In the genomic region with DNA sequence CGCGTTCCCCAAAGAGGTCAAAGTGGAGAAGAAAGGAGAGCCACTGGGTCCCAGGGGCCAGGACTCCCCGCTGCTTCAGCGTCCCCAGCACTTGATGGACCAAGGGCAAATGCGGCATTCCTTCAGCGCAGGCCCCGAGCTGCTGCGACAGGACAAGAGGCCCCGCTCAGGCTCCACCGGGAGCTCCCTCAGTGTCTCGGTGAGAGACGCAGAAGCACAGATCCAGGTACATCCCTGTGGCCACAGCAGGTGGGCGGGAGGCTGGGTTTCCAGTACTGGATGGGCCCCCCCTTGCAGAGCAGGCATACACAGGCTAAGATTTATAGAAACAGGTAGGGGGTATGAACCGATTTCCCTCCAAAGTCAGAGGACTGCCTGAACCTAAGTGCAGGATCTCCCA, we compare ENCODE assay signal across 11 cellular contexts. TPM values are rescaled to one million over a fixed set of nuclear protein-coding genes. Genes with fewer than 3 reads are reported as not detected.
"Had no signal": no experiment of that assay in that cellular context is flagged by ENCODE, and none has a peak within 500 bp of the region (broad histone marks: within the 10 kb centered on the region; RNA-seq: fewer than 3 reads in every experiment).

No MANE protein-coding gene starts in this region.

- H2AFZ ChIP-seq: GM23248, GM23338 had no signal

- H3K4me3 ChIP-seq: GM23248, GM23338, HAP-1 had no signal

- H3K36me3 ChIP-seq: HAP-1 had no signal

- H3K4me3 Mint-ChIP-seq: GM23338, H9, HFFc6 had no signal

- FAIRE-seq: H1, H54 had no signal

- H3K9me3 ChIP-seq: HAP-1 had no signal

- H3K4me2 ChIP-seq: GM23338 had no signal

- H3K27ac Mint-ChIP-seq: H9, HFFc6 had no signal

- H3K9me3 Mint-ChIP-seq: GM23338, H9 had no signal

- H3K9ac ChIP-seq: GM23248 had no signal

- DNase-seq: GM23248, GOT3, H7, H9, HCEC 1CT, HFFc6 had no signal

- H3K27ac ChIP-seq: GM23248 had no signal

RNA-seq across cellular contexts. Expression of gene SMIM28, which starts 42.7 kb away (rescaled TPM):
- total RNA-seq: GM23248, GM23338, H1, H4, H9, HFFc6 had no signal
- polyA plus RNA-seq: GM23248, GM23338, H1 had no signal
